12 cellular contexts compared by ENCODE assay signal in the genomic region with DNA sequence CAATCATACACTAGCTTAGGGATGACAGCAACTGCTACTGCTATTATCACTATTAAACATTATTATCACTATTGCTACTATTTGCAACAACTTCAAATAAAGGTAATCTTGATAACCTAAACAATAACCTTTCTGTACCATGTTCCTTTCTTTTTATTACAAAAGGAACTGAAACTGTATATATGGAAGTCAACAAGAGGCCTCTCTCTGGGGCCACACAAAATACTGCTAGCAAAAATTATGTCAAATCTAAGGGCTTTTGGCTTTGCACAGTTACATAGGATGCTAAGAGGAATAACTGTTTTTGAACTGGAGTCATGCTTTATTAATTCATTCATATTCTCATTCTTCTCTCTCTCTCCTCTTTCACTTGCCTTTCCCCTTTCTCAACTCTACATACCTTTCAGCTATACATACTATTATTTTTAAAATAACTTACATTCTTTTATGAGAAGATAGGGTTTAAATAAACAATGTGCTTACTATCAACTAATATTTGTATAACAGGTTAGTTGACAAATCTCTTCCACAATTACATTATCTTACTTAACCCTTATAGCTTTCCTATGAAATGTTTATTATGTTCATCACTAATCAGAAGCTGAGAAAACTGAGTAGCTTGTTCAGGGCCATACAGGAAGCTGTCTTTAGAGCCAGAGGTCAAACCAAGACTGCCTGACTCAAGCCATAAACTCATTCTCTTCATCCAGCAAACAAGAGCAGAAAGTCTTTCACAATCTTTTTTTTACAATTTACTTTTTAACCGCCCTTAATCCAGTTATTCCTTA. TPM values are rescaled to one million over a fixed set of nuclear protein-coding genes. Genes with fewer than 3 reads are reported as not detected.
A peak's percentile ranks its signal among the peaks of the same experiment; 100 is the strongest.
DNase-seq lines count a peak whose midpoint lies in the region; ATAC-seq, FAIRE-seq and TF ChIP-seq lines count a peak whose summit lies in the region.
"Had no signal": no experiment of that assay in that cellular context is flagged by ENCODE, and none has a peak within 500 bp of the region (broad histone marks: within the 10 kb centered on the region; RNA-seq: fewer than 3 reads in every experiment).

No MANE protein-coding gene starts in this region.

- peaks cover 2% of the 10 kb centered on the region for H4K20me1 ChIP-seq in endothelial cell of umbilical vein (replicated peaks; ENCODE audit: control insufficient read depth, extremely low read depth, insufficient read depth, low read length)

- peaks cover 17% of the 10 kb centered on the region for H3K4me1 Mint-ChIP-seq in type B pancreatic cell (ENCODE audit: unreplicated experiment)
- H3K4me1 Mint-ChIP-seq in T-helper 2 cell treated with Interferon-gamma antibody and Interleukin-4, amounts not matched to agents 5 μg/mL and 100 μg/mL, for 36 hours (ENCODE audit: low read depth): peaks cover 5% of the 10 kb centered on the region

- H3K79me2 ChIP-seq in endothelial cell of umbilical vein (ENCODE audit: control insufficient read depth, insufficient read depth, low read length): peaks cover 23% of the 10 kb centered on the region

- CTCF ChIA-PET in endothelial cell of umbilical vein (lab: Charles Lee): interaction anchor here (0.7 to 1.9 kb wide), 2 partner anchors 105 to 680 kb away, joined by 3 to 6 read pairs; no protein-coding TSS in a partner anchor

- H3K27ac Mint-ChIP-seq in type B pancreatic cell: no peak overlapping the region
- H3K27ac Mint-ChIP-seq in T-helper 2 cell treated with Interferon-gamma antibody and Interleukin-4, amounts not matched to agents 5 μg/mL and 100 μg/mL, for 36 hours: no peak overlapping the region

- no peaks in the 10 kb centered on the region for H3K9me1 ChIP-seq in endothelial cell of umbilical vein (replicated peaks; ENCODE audit: control insufficient read depth, extremely low read depth, insufficient read depth, low read length)

- no peaks in the 10 kb centered on the region for H3K9me3 Mint-ChIP-seq in type B pancreatic cell
- H3K9me3 Mint-ChIP-seq in T-helper 2 cell treated with Interferon-gamma antibody and Interleukin-4, amounts not matched to agents 5 μg/mL and 100 μg/mL, for 36 hours: no peaks in the 10 kb centered on the region

- POLR2A ChIA-PET in endothelial cell of umbilical vein (lab: Charles Lee): no interaction called here

- DNase-seq in NOMO-1 (lab: John Stamatoyannopoulos, UW; ENCODE audit: unreplicated experiment in 2 of 2) (peak; percentile 38 to 67), endothelial cell of umbilical vein (ENCODE audit: low read depth, low spot score) (peak; percentile 37), renal cortical epithelial cell (ENCODE audit: low read depth) (peak; percentile 68), type B pancreatic cell (ENCODE audit: extremely low spot score, unreplicated experiment) (no peak), HuH-7.5 (ENCODE audit: low spot score) (no peak)
- no peak for DNase-seq in T-helper 2 cell treated with Interferon-gamma antibody and Interleukin-4, amounts not matched to agents 5 μg/mL and 100 μg/mL, for 36 hours (ENCODE audit: low spot score)
- DNase-seq: activated effector memory CD4-positive, alpha-beta T cell treated with Interleukin-2 at 50 U/mL for 16 hours; right lobe of liver; uterus had no signal

- H3K9me3 ChIP-seq in endothelial cell of umbilical vein (replicated peaks; ENCODE audit: control insufficient read depth, insufficient read depth, low read length): no peaks in the 10 kb centered on the region
- H3K9me3 ChIP-seq: right lobe of liver, uterus had no signal

- no peak for TF ChIP-seq POLR2A in endothelial cell of umbilical vein (IDR thresholded peaks at IDR 0.05; ENCODE audit: low read depth, low read length)

- H3K4me2 ChIP-seq in endothelial cell of umbilical vein (ENCODE audit: insufficient read depth, low read length): no peak overlapping the region

- no peak overlapping the region for H3K4me3 ChIP-seq in endothelial cell of umbilical vein (replicated peaks in 1 of 3; ENCODE audit: insufficient read depth in 1 of 3, low read depth in 1 of 3, low read length in 3 of 3)
- H3K4me3 ChIP-seq: K562, right lobe of liver, uterus had no signal

- H3K4me3 Mint-ChIP-seq in type B pancreatic cell: no peak overlapping the region
- no peak overlapping the region for H3K4me3 Mint-ChIP-seq in T-helper 2 cell treated with Interferon-gamma antibody and Interleukin-4, amounts not matched to agents 5 μg/mL and 100 μg/mL, for 36 hours

- intact Hi-C loops in endothelial cell of umbilical vein (cut with micrococcal nuclease): no loop called here

- H3K27ac ChIP-seq in endothelial cell of umbilical vein (ENCODE audit: insufficient read depth, low read depth, low read length): no peak overlapping the region
- H3K27ac ChIP-seq: right lobe of liver, uterus had no signal

- H3K4me1 ChIP-seq in endothelial cell of umbilical vein (ENCODE audit: control insufficient read depth, extremely low read depth, insufficient read depth, low read length): peaks cover 14% of the 10 kb centered on the region
- H3K4me1 ChIP-seq: uterus had no signal

- H2AFZ ChIP-seq in endothelial cell of umbilical vein (ENCODE audit: low read depth, low read length): no peak overlapping the region

- H3K27me3 Mint-ChIP-seq in type B pancreatic cell: no peaks in the 10 kb centered on the region
- no peaks in the 10 kb centered on the region for H3K27me3 Mint-ChIP-seq in T-helper 2 cell treated with Interferon-gamma antibody and Interleukin-4, amounts not matched to agents 5 μg/mL and 100 μg/mL, for 36 hours (ENCODE audit: low read depth)

- H3K9ac ChIP-seq in endothelial cell of umbilical vein (replicated peaks; ENCODE audit: extremely low read depth, insufficient read depth, low read length): no peak overlapping the region

- no peaks in the 10 kb centered on the region for H3K36me3 ChIP-seq in endothelial cell of umbilical vein (ENCODE audit: control insufficient read depth in 2 of 2, extremely low read depth in 1 of 2, insufficient read depth in 2 of 2, low read length in 2 of 2)
- H3K36me3 ChIP-seq: right lobe of liver, uterus had no signal

- peak; percentile 49 for FAIRE-seq in endothelial cell of umbilical vein (lab: Jason Lieb, UNC)
- FAIRE-seq: K562 had no signal

- no peaks in the 10 kb centered on the region for H3K27me3 ChIP-seq in endothelial cell of umbilical vein (ENCODE audit: control insufficient read depth in 2 of 2, insufficient read depth in 2 of 2, low read length in 2 of 2)
- H3K27me3 ChIP-seq: right lobe of liver, uterus had no signal

- peaks cover 17% of the 10 kb centered on the region for H3K36me3 Mint-ChIP-seq in type B pancreatic cell
- H3K36me3 Mint-ChIP-seq in T-helper 2 cell treated with Interferon-gamma antibody and Interleukin-4, amounts not matched to agents 5 μg/mL and 100 μg/mL, for 36 hours (ENCODE audit: low read depth): peaks cover 9% of the 10 kb centered on the region

- TF ChIP-seq CTCF in endothelial cell of umbilical vein (IDR thresholded peaks at IDR 0.05; ENCODE audit: extremely low read depth in 1 of 2, insufficient read depth in 1 of 2, low read depth in 1 of 2, low read length in 2 of 2) (no peak), type B pancreatic cell (conservative IDR thresholded peaks at IDR 0.05) (no peak)

- peak; percentile 58 for ATAC-seq in GM18868 (IDR thresholded peaks at IDR 0.05; ENCODE audit: unreplicated experiment)
- ATAC-seq in activated CD4-positive, CD25-positive, alpha-beta regulatory T cell treated with anti-CD3 and anti-CD28 coated beads, Interleukin-2, amount 50 U/mL, for 24 hours: no peak
- ATAC-seq: K562 had no signal

- no TSS peak for BruUV-seq in endothelial cell of umbilical vein (replicated peaks; lab: Mats Ljungman, UMichigan)

- dilution Hi-C loops in endothelial cell of umbilical vein (cut with MboI; ENCODE audit: extremely low pct_ligation_motif_present, low sequenced_read_pairs): no loop called here

TF ChIP-seq in endothelial cell of umbilical vein, 7 proteins besides CTCF, POLR2A, EP300 and RAD21:
- no peak for TF ChIP-seq FOS (IDR thresholded peaks at IDR 0.05; ENCODE audit: borderline replicate concordance, insufficient read depth, low read length)
- TF ChIP-seq MYC (IDR thresholded peaks at IDR 0.05; ENCODE audit: low read depth, low read length): no peak
- no peak for TF ChIP-seq EZH2 (IDR thresholded peaks at IDR 0.05; ENCODE audit: borderline replicate concordance, low read depth, low read length, severe bottlenecking)
- no peak for TF ChIP-seq GATA2 (IDR thresholded peaks at IDR 0.05; ENCODE audit: insufficient read depth, insufficient read length, low read depth, low read length)
- TF ChIP-seq, protein P1, sequence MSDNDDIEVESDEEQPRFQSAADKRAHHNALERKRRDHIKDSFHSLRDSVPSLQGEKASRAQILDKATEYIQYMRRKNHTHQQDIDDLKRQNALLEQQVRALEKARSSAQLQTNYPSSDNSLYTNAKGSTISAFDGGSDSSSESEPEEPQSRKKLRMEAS (IDR thresholded peaks at IDR 0.05; ENCODE audit: insufficient read depth, insufficient read length): no peak
- TF ChIP-seq JUN (IDR thresholded peaks at IDR 0.05; ENCODE audit: borderline replicate concordance, insufficient read depth, insufficient read length, low read depth): no peak
- TF ChIP-seq POLR2AphosphoS5 (IDR thresholded peaks at IDR 0.05; ENCODE audit: insufficient read depth, low read depth, low read length): no peak

RNA-seq across cellular contexts. Expression of a gene that starts 25.7 kb away (rescaled TPM):
- total RNA-seq in endothelial cell of umbilical vein: 21.3 and 21.6 TPM in 2 replicates
- 24.3 and 25.7 TPM in 2 replicates for polyA plus RNA-seq in endothelial cell of umbilical vein
- 29.8 and 30.5 TPM in 2 replicates for polyA plus RNA-seq in endothelial cell of umbilical vein (2011; cell fraction: cytosol; rRNA removed)
- 10.5 and 11.0 TPM in 2 replicates for polyA plus RNA-seq in endothelial cell of umbilical vein (2011; cell fraction: nucleus; rRNA removed)
- polyA plus RNA-seq in endothelial cell of umbilical vein (2012): 21.8 and 27.0 TPM in 2 replicates
- 14.3 and 17.4 TPM in 2 replicates for polyA minus RNA-seq in endothelial cell of umbilical vein
- 32.1 TPM for polyA minus RNA-seq in endothelial cell of umbilical vein (2011; cell fraction: cytosol; rRNA and poly(A)+ RNA removed)
- polyA minus RNA-seq in endothelial cell of umbilical vein (2011; cell fraction: nucleus; rRNA and poly(A)+ RNA removed): 3.3 and 4.4 TPM in 2 replicates
- total RNA-seq in renal cortical epithelial cell: 10.9 and 19.8 TPM in 2 replicates
- 14.9 and 19.6 TPM in 2 replicates for total RNA-seq in type B pancreatic cell (ENCODE audit: low replicate concordance)

Comparison
In these comparisons a context has a peak if more than half of its experiments do, and no peak if none do; other contexts are left out.
1. DNase-seq: peak in NOMO-1 (2 of 2), endothelial cell of umbilical vein (single experiment) and renal cortical epithelial cell (single experiment); none in type B pancreatic cell (single experiment), T-helper 2 cell treated with Interferon-gamma antibody and Interleukin-4, amounts not matched to agents 5 μg/mL and 100 μg/mL, for 36 hours (single experiment) and HuH-7.5 (single experiment).